Comparison of ENCODE assay signal across 8 cellular contexts in the genomic region with DNA sequence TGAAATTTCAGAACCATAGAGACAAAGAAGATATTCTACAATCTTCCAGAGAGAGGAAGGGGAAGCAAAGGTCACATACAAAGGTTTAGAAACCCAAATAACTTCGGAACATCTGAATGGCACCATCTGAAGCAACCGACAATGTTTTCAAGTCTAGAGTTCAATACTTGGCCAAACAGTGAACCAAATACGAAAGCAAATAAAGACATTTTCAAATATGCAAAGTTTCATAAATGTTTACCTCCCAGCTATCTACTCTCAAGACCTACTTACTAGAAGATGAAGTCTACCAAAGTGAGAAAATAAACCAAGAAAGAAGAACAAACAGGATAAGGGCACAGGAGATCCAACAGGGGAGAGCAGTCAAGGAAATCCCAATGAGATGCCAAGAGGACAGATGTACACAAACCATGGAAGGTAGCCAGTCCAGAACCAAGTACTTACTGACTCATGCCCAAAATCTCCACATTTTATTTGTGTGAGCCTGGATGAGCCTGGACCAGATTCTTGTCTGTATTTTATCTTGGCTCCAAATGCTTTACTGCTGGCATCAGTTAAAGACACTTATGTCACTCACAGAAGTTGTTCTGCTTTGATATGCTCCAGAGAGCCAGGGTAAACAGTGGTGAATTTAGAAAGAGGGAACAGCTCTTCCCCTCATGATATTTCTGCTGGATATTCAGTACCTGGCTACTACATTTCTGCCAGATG.
DNase-seq lines count a peak whose midpoint lies in the region; ATAC-seq and TF ChIP-seq lines count a peak whose summit lies in the region.
"Not testable (repeated sequence)": the region's sequence is repeated elsewhere in the genome, so short reads cannot be mapped to it uniquely, and the experiment has no call there.

No MANE protein-coding gene starts in this region.

- in situ Hi-C loops in astrocyte of the cerebellum (cut with HindIII; ENCODE audit: low sequenced_read_pairs) = not testable (repeated sequence)

- intact Hi-C loops in PC-3 (cut with micrococcal nuclease) = loop anchor here (1.0 kb wide), 2 partner anchors 10 to 178 kb away; a partner anchor contains a TSS
- intact Hi-C loops in right lobe of liver (cut with DNase I) = not testable (repeated sequence)

- CTCF ChIA-PET in PC-3 (lab: Charles Lee) = not testable (repeated sequence)

- peak; percentile 52 for DNase-seq in AG08395 (ENCODE audit: low spot score)
- peak; percentile 70 for DNase-seq in EL
- peak; percentile 74 for DNase-seq in HT1080 (ENCODE audit: low read depth)
- DNase-seq in PC-3 = peak; percentile 76
- not testable (repeated sequence) for DNase-seq in astrocyte of the cerebellum (ENCODE audit: low read depth); right lobe of liver
- peak; percentile 72 for DNase-seq in fibroblast of gingiva (ENCODE audit: low read depth)

- H3K4me1 ChIP-seq in PC-3 (ENCODE audit: insufficient read depth, low read length) (peaks cover 40% of the 10 kb centered on the region), skeletal muscle satellite cell (ENCODE audit: control insufficient read depth, insufficient read depth, low read length) (peaks cover 43% of the 10 kb centered on the region)
- H3K4me1 ChIP-seq in right lobe of liver = not testable (repeated sequence)

- not testable (repeated sequence) for H4K20me1 ChIP-seq in PC-3 (ENCODE audit: low read length)

- H3K9me2 ChIP-seq in PC-3 (replicated peaks; ENCODE audit: low read length) = not testable (repeated sequence)

- peak overlapping the region; percentile 99 for H3K27ac ChIP-seq in PC-3 (ENCODE audit: low read length)
- H3K27ac ChIP-seq in right lobe of liver = not testable (repeated sequence)

- H3K9ac ChIP-seq in PC-3 (ENCODE audit: low read length) (peak overlapping the region; percentile 89), skeletal muscle satellite cell (ENCODE audit: low read depth, low read length) (peak overlapping the region; percentile 63)

- not testable (repeated sequence) for H3K27me3 ChIP-seq in PC-3 (ENCODE audit: low read length); right lobe of liver; skeletal muscle satellite cell (ENCODE audit: control insufficient read depth, insufficient read depth, low read length)

- not testable (repeated sequence) for H2AFZ ChIP-seq in PC-3 (ENCODE audit: low read length)

- H3K4me2 ChIP-seq in PC-3 (ENCODE audit: low read length) (peak overlapping the region; percentile 83), skeletal muscle satellite cell (ENCODE audit: low read length) (peak overlapping the region; percentile 74)

- TF ChIP-seq POLR2A in right lobe of liver (IDR thresholded peaks at IDR 0.05) = not testable (repeated sequence)

- H3K79me2 ChIP-seq in PC-3 (ENCODE audit: low read length) = not testable (repeated sequence)

- not testable (repeated sequence) for H3K9me3 ChIP-seq in PC-3 (ENCODE audit: low read length); right lobe of liver; skeletal muscle satellite cell (replicated peaks; ENCODE audit: low read length)

- H3K36me3 ChIP-seq in PC-3 (ENCODE audit: low read depth, low read length); right lobe of liver; skeletal muscle satellite cell (ENCODE audit: insufficient read depth, low read length): not testable (repeated sequence)

- not testable (repeated sequence) for H3F3A ChIP-seq in PC-3 (ENCODE audit: low read length, unreplicated experiment)

- TF ChIP-seq CTCF in PC-3 (conservative IDR thresholded peaks at IDR 0.05; ENCODE audit: low read depth, low read length); astrocyte of the cerebellum (IDR thresholded peaks at IDR 0.05; ENCODE audit: low read depth, low read length, missing control alignments); right lobe of liver (IDR thresholded peaks at IDR 0.05): not testable (repeated sequence)

- not testable (repeated sequence) for BruUV-seq in PC-3 (replicated peaks; lab: Mats Ljungman, UMichigan)

- H3K4me3 ChIP-seq in PC-3 (ENCODE audit: low read length) (peak overlapping the region; percentile 48; the same call in 1 of the 2 replicates), astrocyte of the cerebellum (ENCODE audit: low read depth, low read length) (peak overlapping the region; percentile 35), skeletal muscle satellite cell (ENCODE audit: low read length) (peak overlapping the region; percentile 63)
- not testable (repeated sequence) for H3K4me3 ChIP-seq in right lobe of liver

- WGBS in right lobe of liver (ENCODE audit: insufficient coverage, low coverage, low lambda C conversion rate, missing lambda C conversion rate) = 40% methylated on average over 3 of the region's 3 CpGs

- POLR2A ChIA-PET in PC-3 (lab: Charles Lee; ENCODE audit: unreplicated experiment) = interaction anchor here (0.6 kb wide), 1 partner anchor 173 kb away, joined by 8 read pairs; no protein-coding TSS in a partner anchor

- ATAC-seq in PC-3 (peak; percentile 57), right lobe of liver (peak; percentile 23 to 70 (median 60))
